In genomic region chr19:13553880-13554400, GRCh38 we compare ENCODE assay signal across 36 cellular contexts.
"Had no signal": no experiment of that assay in that cellular context is flagged by ENCODE, and none has a peak within 500 bp of the region (broad histone marks: within the 10 kb centered on the region; RNA-seq: fewer than 3 reads in every experiment).

No MANE protein-coding gene starts in this region.

- H3K27ac Mint-ChIP-seq: activated CD4-positive, alpha-beta memory T cell treated with anti-CD3 and anti-CD28 coated beads for 36 hours; activated CD4-positive, alpha-beta T cell treated with anti-CD3 and anti-CD28 coated beads for 36 hours; activated CD4-positive, alpha-beta T cell treated with anti-CD3 and anti-CD28 coated beads, Interleukin-2, amount 10 ng/mL, durations not matched to agents 24 days and 14 days; activated CD8-positive, alpha-beta memory T cell treated with anti-CD3 and anti-CD28 coated beads, Interleukin-2, amount 10 ng/mL, durations not matched to agents 7 days and 5 days; activated CD8-positive, alpha-beta T cell treated with anti-CD3 and anti-CD28 coated beads, Interleukin-2, amount 10 ng/mL, durations not matched to agents 7 days and 5 days; activated naive CD4-positive, alpha-beta T cell treated with anti-CD3 and anti-CD28 coated beads for 36 hours; activated naive CD4-positive, alpha-beta T cell treated with anti-CD3 and anti-CD28 coated beads, Interleukin-2, amount 50 U/mL, for 24 hours; activated naive CD8-positive, alpha-beta T cell treated with anti-CD3 and anti-CD28 coated beads for 36 hours; activated naive CD8-positive, alpha-beta T cell treated with anti-CD3 and anti-CD28 coated beads, Interleukin-2, amount 50 U/mL, for 24 hours; activated T-helper 1 cell treated with anti-CD3 and anti-CD28 coated beads, Interleukin-12 subunit alpha, Interleukin-12 subunit beta, Interleukin-2, Interleukin-4 antibody, amounts not matched to agents 30 ng/mL and 10 ng/mL and 1 ng/mL, durations not matched to agents 14 hours and 24 hours and 36 hours; activated T-helper 2 cell treated with anti-CD3 and anti-CD28 coated beads, Interferon-gamma antibody, Interleukin-2, Interleukin-4, amounts not matched to agents 10 μg/mL and 5 μg/mL and 100 μg/mL, durations not matched to agents 14 hours and 24 hours and 36 hours; T-helper 17 cell; T-helper 2 cell treated with Interferon-gamma antibody and Interleukin-4, amounts not matched to agents 5 μg/mL and 100 μg/mL, for 36 hours had no signal

- H3K4me1 Mint-ChIP-seq: activated CD4-positive, alpha-beta T cell treated with anti-CD3 and anti-CD28 coated beads for 36 hours; activated CD4-positive, alpha-beta T cell treated with anti-CD3 and anti-CD28 coated beads, Interleukin-2, amount 10 ng/mL, durations not matched to agents 24 days and 14 days; activated CD8-positive, alpha-beta memory T cell treated with anti-CD3 and anti-CD28 coated beads, Interleukin-2, amount 10 ng/mL, durations not matched to agents 7 days and 5 days; activated naive CD4-positive, alpha-beta T cell treated with anti-CD3 and anti-CD28 coated beads, Interleukin-2, amount 50 U/mL, for 24 hours; activated naive CD8-positive, alpha-beta T cell treated with anti-CD3 and anti-CD28 coated beads for 36 hours; activated naive CD8-positive, alpha-beta T cell treated with anti-CD3 and anti-CD28 coated beads, Interleukin-2, amount 50 U/mL, for 24 hours; brain had no signal

- ATAC-seq: activated CD4-positive, alpha-beta T cell treated with anti-CD3 and anti-CD28 coated beads for 36 hours; activated CD8-positive, alpha-beta memory T cell treated with anti-CD3 and anti-CD28 coated beads, Interleukin-2, amount 10 ng/mL, durations not matched to agents 7 days and 5 days; activated CD8-positive, alpha-beta T cell treated with anti-CD3 and anti-CD28 coated beads, Interleukin-2, amount 10 ng/mL, durations not matched to agents 7 days and 5 days; activated naive CD8-positive, alpha-beta T cell treated with anti-CD3 and anti-CD28 coated beads, Interleukin-2, amount 50 U/mL, for 24 hours; gastroesophageal sphincter; heart right ventricle; T-helper 17 cell had no signal

- H3K9me3 Mint-ChIP-seq: activated CD4-positive, alpha-beta memory T cell treated with anti-CD3 and anti-CD28 coated beads for 36 hours; activated CD4-positive, alpha-beta T cell treated with anti-CD3 and anti-CD28 coated beads, Interleukin-2, amount 10 ng/mL, durations not matched to agents 24 days and 14 days; activated naive CD4-positive, alpha-beta T cell treated with anti-CD3 and anti-CD28 coated beads for 36 hours; activated naive CD4-positive, alpha-beta T cell treated with anti-CD3 and anti-CD28 coated beads, Interleukin-2, amount 50 U/mL, for 24 hours; activated naive CD8-positive, alpha-beta T cell treated with anti-CD3 and anti-CD28 coated beads for 36 hours; activated naive CD8-positive, alpha-beta T cell treated with anti-CD3 and anti-CD28 coated beads, Interleukin-2, amount 50 U/mL, for 24 hours; activated T-helper 1 cell treated with anti-CD3 and anti-CD28 coated beads, Interleukin-12 subunit alpha, Interleukin-12 subunit beta, Interleukin-2, Interleukin-4 antibody, amounts not matched to agents 30 ng/mL and 10 ng/mL and 1 ng/mL, durations not matched to agents 14 hours and 24 hours and 36 hours; activated T-helper 2 cell treated with anti-CD3 and anti-CD28 coated beads, Interferon-gamma antibody, Interleukin-2, Interleukin-4, amounts not matched to agents 10 μg/mL and 5 μg/mL and 100 μg/mL, durations not matched to agents 14 hours and 24 hours and 36 hours; brain; T-helper 2 cell treated with Interferon-gamma antibody and Interleukin-4, amounts not matched to agents 5 μg/mL and 100 μg/mL, for 36 hours had no signal

- H3K4me3 Mint-ChIP-seq: activated CD4-positive, alpha-beta memory T cell treated with anti-CD3 and anti-CD28 coated beads for 36 hours; activated CD4-positive, alpha-beta T cell treated with anti-CD3 and anti-CD28 coated beads for 36 hours; activated CD4-positive, alpha-beta T cell treated with anti-CD3 and anti-CD28 coated beads, Interleukin-2, amount 10 ng/mL, durations not matched to agents 24 days and 14 days; activated CD8-positive, alpha-beta memory T cell treated with anti-CD3 and anti-CD28 coated beads, Interleukin-2, amount 10 ng/mL, durations not matched to agents 7 days and 5 days; activated CD8-positive, alpha-beta T cell treated with anti-CD3 and anti-CD28 coated beads, Interleukin-2, amount 10 ng/mL, durations not matched to agents 7 days and 5 days; activated naive CD4-positive, alpha-beta T cell treated with anti-CD3 and anti-CD28 coated beads for 36 hours; activated naive CD4-positive, alpha-beta T cell treated with anti-CD3 and anti-CD28 coated beads, Interleukin-2, amount 50 U/mL, for 24 hours; activated naive CD8-positive, alpha-beta T cell treated with anti-CD3 and anti-CD28 coated beads for 36 hours; activated naive CD8-positive, alpha-beta T cell treated with anti-CD3 and anti-CD28 coated beads, Interleukin-2, amount 50 U/mL, for 24 hours; activated T-helper 1 cell treated with anti-CD3 and anti-CD28 coated beads, Interleukin-12 subunit alpha, Interleukin-12 subunit beta, Interleukin-2, Interleukin-4 antibody, amounts not matched to agents 30 ng/mL and 10 ng/mL and 1 ng/mL, durations not matched to agents 14 hours and 24 hours and 36 hours; brain; T-helper 17 cell; T-helper 2 cell treated with Interferon-gamma antibody and Interleukin-4, amounts not matched to agents 5 μg/mL and 100 μg/mL, for 36 hours had no signal

- H3K36me3 Mint-ChIP-seq: activated CD4-positive, alpha-beta memory T cell treated with anti-CD3 and anti-CD28 coated beads for 36 hours; activated CD8-positive, alpha-beta memory T cell treated with anti-CD3 and anti-CD28 coated beads, Interleukin-2, amount 10 ng/mL, durations not matched to agents 7 days and 5 days; activated naive CD4-positive, alpha-beta T cell treated with anti-CD3 and anti-CD28 coated beads, Interleukin-2, amount 50 U/mL, for 24 hours; activated naive CD8-positive, alpha-beta T cell treated with anti-CD3 and anti-CD28 coated beads for 36 hours; brain had no signal

- H3K27ac ChIP-seq: adrenal gland, ascending aorta, breast epithelium, cardiac muscle cell, epithelial cell of prostate, esophagus squamous epithelium, gastroesophageal sphincter, heart right ventricle, WERI-Rb-1 had no signal

- H3K27me3 Mint-ChIP-seq: activated CD4-positive, alpha-beta T cell treated with anti-CD3 and anti-CD28 coated beads, Interleukin-2, amount 10 ng/mL, durations not matched to agents 24 days and 14 days; activated CD8-positive, alpha-beta memory T cell treated with anti-CD3 and anti-CD28 coated beads, Interleukin-2, amount 10 ng/mL, durations not matched to agents 7 days and 5 days had no signal

- DNase-seq: activated CD4-positive, alpha-beta memory T cell treated with anti-CD3 and anti-CD28 coated beads for 36 hours; activated CD4-positive, alpha-beta T cell treated with anti-CD3 and anti-CD28 coated beads for 36 hours; activated CD4-positive, alpha-beta T cell treated with anti-CD3 and anti-CD28 coated beads, Interleukin-2, amount 10 ng/mL, durations not matched to agents 24 days and 14 days; activated CD4-positive, CD25-positive, alpha-beta regulatory T cell; activated CD4-positive, CD25-positive, alpha-beta regulatory T cell treated with anti-CD3 and anti-CD28 coated beads, Interleukin-2, amount 50 U/mL, for 72 hours; activated CD8-positive, alpha-beta memory T cell treated with anti-CD3 and anti-CD28 coated beads, Interleukin-2, amount 10 ng/mL, durations not matched to agents 7 days and 5 days; activated CD8-positive, alpha-beta memory T cell treated with anti-CD3 and anti-CD28 coated beads, Interleukin-2, amount 50 U/mL, for 4 hours; activated CD8-positive, alpha-beta T cell treated with anti-CD3 and anti-CD28 coated beads, Interleukin-2, amount 10 ng/mL, durations not matched to agents 7 days and 5 days; activated effector memory CD4-positive, alpha-beta T cell treated with anti-CD3 and anti-CD28 coated beads, Interleukin-2, amount 50 U/mL, for 16 hours; activated naive CD4-positive, alpha-beta T cell treated with anti-CD3 and anti-CD28 coated beads for 36 hours; activated naive CD8-positive, alpha-beta T cell treated with anti-CD3 and anti-CD28 coated beads for 36 hours; activated naive CD8-positive, alpha-beta T cell treated with anti-CD3 and anti-CD28 coated beads, Interleukin-2, amount 50 U/mL, for 24 hours; activated T-cell treated with anti-CD3 and anti-CD28 coated beads, Interleukin-2, amount 50 U/mL, for 1 hour; activated T-cell treated with anti-CD3 and anti-CD28 coated beads, Interleukin-2, amount 50 U/mL, for 48 hours; adrenal gland; central memory CD4-positive, alpha-beta T cell; cortex of kidney; dermis blood vessel endothelial cell; effector CD8-positive, alpha-beta T cell; esophagus squamous epithelium; foreskin melanocyte; heart right ventricle; T-helper 1 cell; T-helper 17 cell; T1000; WERI-Rb-1 had no signal
